Comparison of ENCODE assay signal across 8 cellular contexts in genomic region chr10:24900888-24901685, GRCh38. TPM values are rescaled to one million over a fixed set of nuclear protein-coding genes. Genes with fewer than 3 reads are reported as not detected.
DNase-seq lines count a peak whose midpoint lies in the region; ATAC-seq lines count a peak whose summit lies in the region.

No MANE protein-coding gene starts in this region.

- DNase-seq in EH (ENCODE audit: low read depth) (peak; percentile 26), A172 (ENCODE audit: low spot score) (no peak), DMS153 treated with DMSO at 0.1 percent for 48 hours (lab: John Stamatoyannopoulos, UW; ENCODE audit: unreplicated experiment) (no peak), cerebellar nuclear complex (lab: John Stamatoyannopoulos, UW) (no peak)

- H3K27ac Mint-ChIP-seq in stimulated activated naive CD8-positive, alpha-beta T cell treated with anti-CD3 and anti-CD28 coated beads, Interleukin-15, Interleukin-2, amounts not matched to agents 100 ng/mL and 50 ng/mL, for 24 hours = peak overlapping the region; percentile 83

- ATAC-seq in GM21360 (IDR thresholded peaks at IDR 0.05; ENCODE audit: unreplicated experiment) (peak; percentile 84), HG03520 (IDR thresholded peaks at IDR 0.05; ENCODE audit: unreplicated experiment) (peak; percentile 81)

- peaks cover 4% of the 10 kb centered on the region for H3K9me3 Mint-ChIP-seq in stimulated activated naive CD8-positive, alpha-beta T cell treated with anti-CD3 and anti-CD28 coated beads, Interleukin-15, Interleukin-2, amounts not matched to agents 100 ng/mL and 50 ng/mL, for 24 hours

- H3K36me3 Mint-ChIP-seq in stimulated activated naive CD8-positive, alpha-beta T cell treated with anti-CD3 and anti-CD28 coated beads, Interleukin-15, Interleukin-2, amounts not matched to agents 100 ng/mL and 50 ng/mL, for 24 hours (ENCODE audit: low read depth) = peaks cover 8% of the 10 kb centered on the region

- H3K27me3 Mint-ChIP-seq in stimulated activated naive CD8-positive, alpha-beta T cell treated with anti-CD3 and anti-CD28 coated beads, Interleukin-15, Interleukin-2, amounts not matched to agents 100 ng/mL and 50 ng/mL, for 24 hours = no peaks in the 10 kb centered on the region

- peak overlapping the region; percentile 33 for H3K27ac ChIP-seq in cingulate gyrus (ENCODE audit: low read depth, low read length)

- H3K4me3 Mint-ChIP-seq in stimulated activated naive CD8-positive, alpha-beta T cell treated with anti-CD3 and anti-CD28 coated beads, Interleukin-15, Interleukin-2, amounts not matched to agents 100 ng/mL and 50 ng/mL, for 24 hours = peak overlapping the region; percentile 25

- peaks cover 56% of the 10 kb centered on the region for H3K4me1 Mint-ChIP-seq in stimulated activated naive CD8-positive, alpha-beta T cell treated with anti-CD3 and anti-CD28 coated beads, Interleukin-15, Interleukin-2, amounts not matched to agents 100 ng/mL and 50 ng/mL, for 24 hours (ENCODE audit: low read depth)

RNA-seq across cellular contexts. Expression of gene PRTFDC1, which starts 51.3 kb away (rescaled TPM):
- 10.1 and 15.8 TPM in 2 replicates for total RNA-seq in A172 (2014; rRNA removed; shearing (Covaris generic))
